ENCODE assay signal across 14 cellular contexts in genomic region chr1:235019456-235019855, GRCh38.
DNase-seq lines count a peak whose midpoint lies in the region; ATAC-seq, FAIRE-seq and TF ChIP-seq lines count a peak whose summit lies in the region.
"Had no signal": no experiment of that assay in that cellular context is flagged by ENCODE, and none has a peak within 500 bp of the region (broad histone marks: within the 10 kb centered on the region; RNA-seq: fewer than 3 reads in every experiment).

No MANE protein-coding gene starts in this region.

- no peak overlapping the region for H2AFZ ChIP-seq in astrocyte (ENCODE audit: low read depth, low read length)

- 90 to 96% (median 93%) methylated on average over 3 of the region's 3 CpGs for WGBS in small intestine, 3 donors

- CTCF ChIA-PET in naive thymus-derived CD4-positive, alpha-beta T cell (lab: Charles Lee): interaction anchor here (0.6 kb wide), 1 partner anchor 28 kb away, joined by 9 read pairs; no protein-coding TSS in a partner anchor

- peak overlapping the region; percentile 96 to 100 for H3K27ac Mint-ChIP-seq in natural killer cell treated with Interleukin-12 subunit alpha and Interleukin-12 subunit beta and Interleukin-15 and Interleukin-18, amount 100 ng/mL, for 72 hours
- H3K27ac Mint-ChIP-seq in natural killer cell (no peak overlapping the region), astrocyte (ENCODE audit: unreplicated experiment) (peak overlapping the region; percentile 99), type B pancreatic cell (peak overlapping the region; percentile 65)
- H3K27ac Mint-ChIP-seq in naive thymus-derived CD4-positive, alpha-beta T cell: peak overlapping the region in 5 of 9 donors; percentile 6 to 83 (median 30)

- H3K4me3 Mint-ChIP-seq in natural killer cell treated with Interleukin-12 subunit alpha and Interleukin-12 subunit beta and Interleukin-15 and Interleukin-18, amount 100 ng/mL, for 72 hours: peak overlapping the region; percentile 13
- no peak overlapping the region for H3K4me3 Mint-ChIP-seq in natural killer cell
- H3K4me3 Mint-ChIP-seq in astrocyte (ENCODE audit: unreplicated experiment): no peak overlapping the region
- H3K4me3 Mint-ChIP-seq in naive thymus-derived CD4-positive, alpha-beta T cell: peak overlapping the region in 1 of 10 donors; percentile 21
- peak overlapping the region; percentile 2 for H3K4me3 Mint-ChIP-seq in type B pancreatic cell

- DNase-seq in natural killer cell treated with Interleukin-12 subunit alpha and Interleukin-12 subunit beta and Interleukin-15 and Interleukin-18, amount 100 ng/mL, for 72 hours (ENCODE audit: low spot score): no peak
- DNase-seq in natural killer cell: no peak
- DNase-seq in astrocyte (ENCODE audit: low read depth): peak; percentile 66
- DNase-seq in naive thymus-derived CD4-positive, alpha-beta T cell: no peak
- DNase-seq in type B pancreatic cell (ENCODE audit: extremely low spot score, unreplicated experiment): no peak
- no peak for DNase-seq in effector CD8-positive, alpha-beta T cell (lab: John Stamatoyannopoulos, UW)
- no peak for DNase-seq in small intestine
- DNase-seq in NCI-H187 treated with DMSO at 0.1 percent for 48 hours (lab: John Stamatoyannopoulos, UW): no peak
- DNase-seq: Caco-2, dorsolateral prefrontal cortex, NCI-H1436 treated with DMSO at 0.1 percent for 48 hours had no signal

- H3K27me3 ChIP-seq in astrocyte (ENCODE audit: insufficient read depth, low read length) (no peaks in the 10 kb centered on the region), small intestine (ENCODE audit: control insufficient read depth in 2 of 2, insufficient read depth in 2 of 2, low read length in 2 of 2) (no peaks in the 10 kb centered on the region)
- no peaks in the 10 kb centered on the region for H3K27me3 ChIP-seq in naive thymus-derived CD4-positive, alpha-beta T cell (ENCODE audit: control insufficient read depth in 2 of 2, insufficient read depth in 2 of 2, low read length in 2 of 2)
- H3K27me3 ChIP-seq: breast epithelium, dorsolateral prefrontal cortex, esophagus muscularis mucosa, suprapubic skin had no signal

- H3K4me1 Mint-ChIP-seq in natural killer cell treated with Interleukin-12 subunit alpha and Interleukin-12 subunit beta and Interleukin-15 and Interleukin-18, amount 100 ng/mL, for 72 hours (ENCODE audit: low read depth in 2 of 2): peaks cover 72 to 77% of the 10 kb centered on the region in 2 donors
- H3K4me1 Mint-ChIP-seq in natural killer cell (peaks cover 14 to 24% of the 10 kb centered on the region in 2 donors), astrocyte (ENCODE audit: low read depth, unreplicated experiment) (peaks cover 49% of the 10 kb centered on the region), type B pancreatic cell (ENCODE audit: unreplicated experiment) (peaks cover 43% of the 10 kb centered on the region)
- peaks cover 15 to 73% (median 29%) of the 10 kb centered on the region in 7 donors for H3K4me1 Mint-ChIP-seq in naive thymus-derived CD4-positive, alpha-beta T cell

- no peak for FAIRE-seq in astrocyte (lab: Jason Lieb, UNC)
- FAIRE-seq in small intestine (lab: Jason Lieb, UNC): no peak

- H3K9me3 ChIP-seq in astrocyte (ENCODE audit: insufficient read depth, low read depth, low read length) (peaks cover 4% of the 10 kb centered on the region), small intestine (ENCODE audit: control insufficient read depth, low read depth) (no peaks in the 10 kb centered on the region)
- no peaks in the 10 kb centered on the region for H3K9me3 ChIP-seq in naive thymus-derived CD4-positive, alpha-beta T cell (ENCODE audit: control insufficient read depth in 2 of 3, low read length in 3 of 3)
- H3K9me3 ChIP-seq: Caco-2, esophagus muscularis mucosa, suprapubic skin had no signal

- no peaks in the 10 kb centered on the region for H3K79me2 ChIP-seq in astrocyte (ENCODE audit: insufficient read depth, low read length)

- H3K4me1 ChIP-seq in astrocyte (ENCODE audit: insufficient read depth, low read length) (peaks cover 29% of the 10 kb centered on the region), small intestine (ENCODE audit: control insufficient read depth in 2 of 2, insufficient read depth in 1 of 2, low read depth in 1 of 2, low read length in 1 of 2) (no peaks in the 10 kb centered on the region)
- H3K4me1 ChIP-seq in naive thymus-derived CD4-positive, alpha-beta T cell (ENCODE audit: control insufficient read depth in 2 of 2, insufficient read depth in 2 of 2, low read length in 2 of 2): peaks cover 4 to 5% of the 10 kb centered on the region in 2 donors
- H3K4me1 ChIP-seq: breast epithelium had no signal

- H3K27ac ChIP-seq in astrocyte (ENCODE audit: low read depth, low read length) (peak overlapping the region; percentile 93), small intestine (ENCODE audit: low read depth in 1 of 2, low read length in 1 of 2) (no peak overlapping the region)
- H3K27ac ChIP-seq in naive thymus-derived CD4-positive, alpha-beta T cell (ENCODE audit: low read depth, low read length): no peak overlapping the region
- H3K27ac ChIP-seq: dorsolateral prefrontal cortex, esophagus muscularis mucosa, suprapubic skin had no signal

- H3K9me3 Mint-ChIP-seq in natural killer cell treated with Interleukin-12 subunit alpha and Interleukin-12 subunit beta and Interleukin-15 and Interleukin-18, amount 100 ng/mL, for 72 hours: peaks cover 3% of the 10 kb centered on the region
- peaks cover 2 to 3% of the 10 kb centered on the region in 2 donors for H3K9me3 Mint-ChIP-seq in natural killer cell
- peaks cover 6% of the 10 kb centered on the region for H3K9me3 Mint-ChIP-seq in astrocyte (ENCODE audit: unreplicated experiment)
- H3K9me3 Mint-ChIP-seq in naive thymus-derived CD4-positive, alpha-beta T cell: peaks cover 0 to 18% (median 7%) of the 10 kb centered on the region in 11 donors
- peaks cover 7% of the 10 kb centered on the region for H3K9me3 Mint-ChIP-seq in type B pancreatic cell

- no peaks in the 10 kb centered on the region for H3K36me3 ChIP-seq in astrocyte (ENCODE audit: insufficient read depth, low read length)
- H3K36me3 ChIP-seq in naive thymus-derived CD4-positive, alpha-beta T cell (ENCODE audit: control insufficient read depth in 2 of 3, insufficient read depth in 3 of 3, low read length in 3 of 3): no peaks in the 10 kb centered on the region
- no peaks in the 10 kb centered on the region for H3K36me3 ChIP-seq in small intestine (ENCODE audit: control insufficient read depth in 2 of 2, insufficient read depth in 2 of 2, low read length in 2 of 2)
- H3K36me3 ChIP-seq: breast epithelium, esophagus muscularis mucosa, suprapubic skin had no signal

- no peak overlapping the region for H3K4me2 ChIP-seq in astrocyte (ENCODE audit: low read length)

- no peaks in the 10 kb centered on the region for H4K20me1 ChIP-seq in astrocyte (ENCODE audit: insufficient read depth, low read length)

- no peaks in the 10 kb centered on the region for H3K27me3 Mint-ChIP-seq in natural killer cell treated with Interleukin-12 subunit alpha and Interleukin-12 subunit beta and Interleukin-15 and Interleukin-18, amount 100 ng/mL, for 72 hours
- H3K27me3 Mint-ChIP-seq in natural killer cell (ENCODE audit: low read depth in 2 of 2): no peaks in the 10 kb centered on the region
- H3K27me3 Mint-ChIP-seq in astrocyte (ENCODE audit: low read depth, unreplicated experiment): no peaks in the 10 kb centered on the region
- H3K27me3 Mint-ChIP-seq in naive thymus-derived CD4-positive, alpha-beta T cell: no peaks in the 10 kb centered on the region
- peaks cover 6% of the 10 kb centered on the region for H3K27me3 Mint-ChIP-seq in type B pancreatic cell

- peaks cover 15% of the 10 kb centered on the region for H3K36me3 Mint-ChIP-seq in natural killer cell treated with Interleukin-12 subunit alpha and Interleukin-12 subunit beta and Interleukin-15 and Interleukin-18, amount 100 ng/mL, for 72 hours
- H3K36me3 Mint-ChIP-seq in natural killer cell (peaks cover 10% of the 10 kb centered on the region), astrocyte (ENCODE audit: low read depth, unreplicated experiment) (peaks cover 4% of the 10 kb centered on the region), type B pancreatic cell (no peaks in the 10 kb centered on the region)
- H3K36me3 Mint-ChIP-seq in naive thymus-derived CD4-positive, alpha-beta T cell: peaks cover 0 to 17% (median 0%) of the 10 kb centered on the region in 5 donors

- TF ChIP-seq CTCF in natural killer cell (IDR thresholded peaks at IDR 0.05): no peak
- TF ChIP-seq CTCF in astrocyte (IDR thresholded peaks at IDR 0.05; ENCODE audit: insufficient read depth, low read depth, low read length): no peak
- TF ChIP-seq CTCF in type B pancreatic cell (conservative IDR thresholded peaks at IDR 0.05): no peak

- H3K9ac ChIP-seq in astrocyte (ENCODE audit: low read length): peak overlapping the region; percentile 4

- POLR2A ChIA-PET in naive thymus-derived CD4-positive, alpha-beta T cell (lab: Charles Lee): no interaction called here

- H3K4me3 ChIP-seq in astrocyte (ENCODE audit: insufficient read depth, low read depth, low read length): no peak overlapping the region
- H3K4me3 ChIP-seq in naive thymus-derived CD4-positive, alpha-beta T cell (ENCODE audit: low read length): no peak overlapping the region
- no peak overlapping the region for H3K4me3 ChIP-seq in small intestine (ENCODE audit: low read depth in 1 of 2, low read length in 2 of 2)
- H3K4me3 ChIP-seq: breast epithelium, dorsolateral prefrontal cortex, esophagus muscularis mucosa, suprapubic skin had no signal

- ATAC-seq in natural killer cell treated with Interleukin-12 subunit alpha and Interleukin-12 subunit beta and Interleukin-15 and Interleukin-18, amount 100 ng/mL, for 72 hours: no peak
- no peak for ATAC-seq in natural killer cell
- ATAC-seq in naive thymus-derived CD4-positive, alpha-beta T cell: no peak

- intact Hi-C loops in natural killer cell (cut with micrococcal nuclease): no loop called here
- intact Hi-C loops in naive thymus-derived CD4-positive, alpha-beta T cell (cut with micrococcal nuclease): loop anchor here in 1 of 2 donors (5.0 to 10.0 kb wide), 2 partner anchors 43 to 625 kb away; partner anchors contain the start of gene GNG4

Comparison
In these comparisons a context has a peak if more than half of its experiments do, and no peak if none do; other contexts are left out.
1. H3K27ac Mint-ChIP-seq: peak in natural killer cell treated with Interleukin-12 subunit alpha and Interleukin-12 subunit beta and Interleukin-15 and Interleukin-18, amount 100 ng/mL, for 72 hours (2 of 2), astrocyte (single experiment), naive thymus-derived CD4-positive, alpha-beta T cell (5 of 9) and type B pancreatic cell (single experiment); none in natural killer cell (0 of 2).
2. H3K4me3 Mint-ChIP-seq: peak in natural killer cell treated with Interleukin-12 subunit alpha and Interleukin-12 subunit beta and Interleukin-15 and Interleukin-18, amount 100 ng/mL, for 72 hours (single experiment) and type B pancreatic cell (single experiment); none in natural killer cell (single experiment) and astrocyte (single experiment).